20 cellular contexts compared by ENCODE assay signal in genomic region chr20:4802023-4802422, GRCh38.
"Had no signal": no experiment of that assay in that cellular context is flagged by ENCODE, and none has a peak within 500 bp of the region (broad histone marks: within the 10 kb centered on the region; RNA-seq: fewer than 3 reads in every experiment).

No MANE protein-coding gene starts in this region.

- H3K4me3 Mint-ChIP-seq: naive thymus-derived CD8-positive, alpha-beta T cell had no signal

- H3K27ac ChIP-seq: brain microvascular endothelial cell, gastroesophageal sphincter, heart right ventricle, pancreas, right lobe of liver, vagina had no signal

- H3K27me3 Mint-ChIP-seq: naive thymus-derived CD8-positive, alpha-beta T cell had no signal

- H3K4me3 ChIP-seq: gastroesophageal sphincter, heart right ventricle, mucosa of descending colon, pancreas, right lobe of liver, tibial nerve, vagina had no signal

- H3K36me3 ChIP-seq: brain microvascular endothelial cell, pancreas had no signal

- H3K4me1 ChIP-seq: pancreas, right lobe of liver, vagina had no signal

- H3K9me3 ChIP-seq: mucosa of descending colon, pancreas, right lobe of liver, vagina had no signal

- FAIRE-seq: pancreas, small intestine had no signal

- DNase-seq: aorta; brain microvascular endothelial cell; effector CD8-positive, alpha-beta T cell; heart right ventricle; kidney glomerular epithelial cell; left ventricle myocardium superior; mucosa of descending colon; naive thymus-derived CD8-positive, alpha-beta T cell; right lobe of liver; small intestine; stimulated activated CD4-positive, alpha-beta T cell treated with anti-CD3 and anti-CD28 coated beads, Interleukin-15, amount 100 ng/mL, for 24 hours; stimulated activated CD4-positive, alpha-beta T cell treated with anti-CD3 and anti-CD28 coated beads, Interleukin-2, amount 100 ng/mL, for 48 hours; T-helper 1 cell; T1000 had no signal

- H3K27me3 ChIP-seq: brain microvascular endothelial cell, gastroesophageal sphincter, heart right ventricle, pancreas, right lobe of liver, tibial nerve, vagina had no signal

- ATAC-seq: activated CD4-positive, CD25-positive, alpha-beta regulatory T cell treated with anti-CD3 and anti-CD28 coated beads, Interleukin-2, amount 50 U/mL, for 24 hours; esophagus mucosa; gastroesophageal sphincter; heart right ventricle; mucosa of descending colon; naive thymus-derived CD8-positive, alpha-beta T cell had no signal
